ENCODE assay signal across 26 cellular contexts in genomic region chr6:3938715-3939376, GRCh38.
"Had no signal": no experiment of that assay in that cellular context is flagged by ENCODE, and none has a peak within 500 bp of the region (broad histone marks: within the 10 kb centered on the region; RNA-seq: fewer than 3 reads in every experiment).

No MANE protein-coding gene starts in this region.

- H3K36me3 Mint-ChIP-seq: natural killer cell treated with Interleukin-12 subunit alpha and Interleukin-12 subunit beta and Interleukin-15 and Interleukin-18, amount 100 ng/mL, for 72 hours; stimulated activated naive B cell treated with anti-CD40 and anti-IgM and Interleukin-4, amounts not matched to agents 10 μg/mL and 1 μg/mL and 100 μg/mL, for 72 hours had no signal

- H3K9me3 ChIP-seq: left ventricle myocardium inferior, lower lobe of right lung, mucosa of descending colon, ovary, stomach, testis, thyroid gland, transverse colon, upper lobe of right lung had no signal

- DNase-seq: hippocampal formation; left ventricle myocardium inferior; lower lobe of right lung; midbrain; mucosa of descending colon; naive thymus-derived CD4-positive, alpha-beta T cell; ovary; retina; right cardiac atrium; stimulated activated CD4-positive, alpha-beta T cell treated with anti-CD3 and anti-CD28 coated beads, Interleukin-12 subunit alpha, Interleukin-12 subunit beta, amount 100 ng/mL, for 4 hours; stimulated activated CD4-positive, alpha-beta T cell treated with anti-CD3 and anti-CD28 coated beads, Interleukin-15, amount 100 ng/mL, for 24 hours; stimulated activated CD4-positive, alpha-beta T cell treated with anti-CD3 and anti-CD28 coated beads, Interleukin-2, amount 100 ng/mL, for 24 hours; stimulated activated CD4-positive, alpha-beta T cell treated with anti-CD3 and anti-CD28 coated beads, Interleukin-4, amount 100 ng/mL, for 1 hour; stimulated activated naive B cell treated with anti-CD40 and anti-IgM and Interleukin-4, amounts not matched to agents 10 μg/mL and 1 μg/mL and 100 μg/mL, for 72 hours; stimulated activated naive CD8-positive, alpha-beta T cell treated with anti-CD3 and anti-CD28 coated beads, Interleukin-15, Interleukin-2, amounts not matched to agents 100 U/mL and 50 U/mL, for 24 hours; stomach; testis; thyroid gland; transverse colon; upper lobe of right lung had no signal

- H3K9me3 Mint-ChIP-seq: naive thymus-derived CD4-positive, alpha-beta T cell; natural killer cell treated with Interleukin-12 subunit alpha and Interleukin-12 subunit beta and Interleukin-15 and Interleukin-18, amount 100 ng/mL, for 72 hours; stimulated activated naive B cell treated with anti-CD40 and anti-IgM and Interleukin-4, amounts not matched to agents 10 μg/mL and 1 μg/mL and 100 μg/mL, for 72 hours had no signal

- FAIRE-seq: keratinocyte, urothelium cell line had no signal

- ATAC-seq: lower lobe of right lung; mucosa of descending colon; naive thymus-derived CD4-positive, alpha-beta T cell; natural killer cell treated with Interleukin-12 subunit alpha and Interleukin-12 subunit beta and Interleukin-15 and Interleukin-18, amount 100 ng/mL, for 72 hours; sciatic nerve; stimulated activated naive B cell treated with anti-CD40 and anti-IgM and Interleukin-4, amounts not matched to agents 10 μg/mL and 1 μg/mL and 100 μg/mL, for 72 hours; stimulated activated naive CD8-positive, alpha-beta T cell treated with anti-CD3 and anti-CD28 coated beads, Interleukin-15, Interleukin-2, amounts not matched to agents 100 U/mL and 50 U/mL, for 24 hours; upper lobe of right lung had no signal

- H3K27ac ChIP-seq: left ventricle myocardium inferior, lower lobe of right lung, ovary, skin epidermis, stomach, testis, thyroid gland, transverse colon, upper lobe of right lung had no signal

- H3K4me3 Mint-ChIP-seq: naive thymus-derived CD4-positive, alpha-beta T cell; natural killer cell treated with Interleukin-12 subunit alpha and Interleukin-12 subunit beta and Interleukin-15 and Interleukin-18, amount 100 ng/mL, for 72 hours; stimulated activated naive B cell treated with anti-CD40 and anti-IgM and Interleukin-4, amounts not matched to agents 10 μg/mL and 1 μg/mL and 100 μg/mL, for 72 hours had no signal

- H3K27me3 ChIP-seq: ovary, testis, thyroid gland had no signal

- H3K4me3 ChIP-seq: left ventricle myocardium inferior, lower lobe of right lung, mucosa of descending colon, ovary, skin epidermis, stomach, testis, thyroid gland, transverse colon, upper lobe of right lung had no signal

- H3K4me1 ChIP-seq: left ventricle myocardium inferior, lower lobe of right lung, stomach, testis, thyroid gland, upper lobe of right lung had no signal

- H3K36me3 ChIP-seq: left ventricle myocardium inferior, lower lobe of right lung, ovary, stomach, thyroid gland, transverse colon, upper lobe of right lung had no signal

- H3K27ac Mint-ChIP-seq: naive thymus-derived CD4-positive, alpha-beta T cell; natural killer cell treated with Interleukin-12 subunit alpha and Interleukin-12 subunit beta and Interleukin-15 and Interleukin-18, amount 100 ng/mL, for 72 hours; progenitor cell of endocrine pancreas; stimulated activated naive B cell treated with anti-CD40 and anti-IgM and Interleukin-4, amounts not matched to agents 10 μg/mL and 1 μg/mL and 100 μg/mL, for 72 hours had no signal
